Comparison of ENCODE assay signal across 18 cellular contexts in genomic region chr3:5754602-5755001, GRCh38.
DNase-seq lines count a peak whose midpoint lies in the region; ATAC-seq and TF ChIP-seq lines count a peak whose summit lies in the region.
"Had no signal": no experiment of that assay in that cellular context is flagged by ENCODE, and none has a peak within 500 bp of the region (broad histone marks: within the 10 kb centered on the region; RNA-seq: fewer than 3 reads in every experiment).

No MANE protein-coding gene starts in this region.

- H3K9me3 ChIP-seq in left lung (no peaks in the 10 kb centered on the region), mammary epithelial cell (replicated peaks; ENCODE audit: insufficient read depth, low read length) (peaks cover 15% of the 10 kb centered on the region), upper lobe of left lung (no peaks in the 10 kb centered on the region)

- H3K27me3 ChIP-seq in left lung (no peaks in the 10 kb centered on the region), mammary epithelial cell (ENCODE audit: insufficient read depth, low read length) (no peaks in the 10 kb centered on the region), upper lobe of left lung (no peaks in the 10 kb centered on the region)
- H3K27me3 ChIP-seq: cardiac muscle cell, hepatocyte had no signal

- H3K27ac ChIP-seq in left lung: no peak overlapping the region
- H3K27ac ChIP-seq in mammary epithelial cell (ENCODE audit: insufficient read depth, low read depth, low read length): no peak overlapping the region
- no peak overlapping the region for H3K27ac ChIP-seq in upper lobe of left lung
- H3K27ac ChIP-seq: cardiac muscle cell, hepatocyte had no signal

- H3K4me1 Mint-ChIP-seq in activated CD8-positive, alpha-beta T cell treated with anti-CD3 and anti-CD28 coated beads for 36 hours (ENCODE audit: low read depth): no peaks in the 10 kb centered on the region

- H3K27me3 Mint-ChIP-seq in activated CD8-positive, alpha-beta T cell treated with anti-CD3 and anti-CD28 coated beads for 36 hours: no peaks in the 10 kb centered on the region
- H3K27me3 Mint-ChIP-seq: stimulated activated memory B cell treated with anti-CD40 and anti-IgM and Interleukin-4, amounts not matched to agents 10 μg/mL and 1 μg/mL and 100 μg/mL, for 72 hours had no signal

- DNase-seq in NCI-H2029 (lab: John Stamatoyannopoulos, UW): peak; percentile 13
- no peak for DNase-seq in left lung
- DNase-seq in mammary epithelial cell: no peak
- DNase-seq in stimulated activated CD4-positive, alpha-beta T cell treated with anti-CD3 and anti-CD28 coated beads, Interleukin-4, amount 100 ng/mL, for 1 hour: no peak
- DNase-seq in upper lobe of left lung: no peak
- DNase-seq in activated CD8-positive, alpha-beta T cell treated with anti-CD3 and anti-CD28 coated beads for 36 hours: no peak
- DNase-seq: activated CD4-positive, alpha-beta T cell treated with anti-CD3 and anti-CD28 coated beads for 48 hours; activated effector memory CD4-positive, alpha-beta T cell treated with Interleukin-2 at 50 U/mL for 16 hours; mesendoderm; NCI-H526; posterior cingulate gyrus; stimulated activated CD4-positive, alpha-beta T cell treated with anti-CD3 and anti-CD28 coated beads, Interleukin-1b, Interleukin-23, amount 100 ng/mL, for 48 hours had no signal

- no peak overlapping the region for H3K27ac Mint-ChIP-seq in activated CD8-positive, alpha-beta T cell treated with anti-CD3 and anti-CD28 coated beads for 36 hours
- H3K27ac Mint-ChIP-seq: stimulated activated memory B cell treated with anti-CD40 and anti-IgM and Interleukin-4, amounts not matched to agents 10 μg/mL and 1 μg/mL and 100 μg/mL, for 72 hours had no signal

- H3K36me3 ChIP-seq in left lung (no peaks in the 10 kb centered on the region), mammary epithelial cell (ENCODE audit: insufficient read depth, low read length) (no peaks in the 10 kb centered on the region), upper lobe of left lung (no peaks in the 10 kb centered on the region)
- H3K36me3 ChIP-seq: cardiac muscle cell had no signal

- no peak for TF ChIP-seq POLR2A in upper lobe of left lung (IDR thresholded peaks at IDR 0.05)

- dilution Hi-C loops in mammary epithelial cell (cut with HindIII; ENCODE audit: low sequenced_read_pairs): no loop called here

- no peak overlapping the region for H3K4me3 Mint-ChIP-seq in activated CD8-positive, alpha-beta T cell treated with anti-CD3 and anti-CD28 coated beads for 36 hours
- H3K4me3 Mint-ChIP-seq: stimulated activated memory B cell treated with anti-CD40 and anti-IgM and Interleukin-4, amounts not matched to agents 10 μg/mL and 1 μg/mL and 100 μg/mL, for 72 hours had no signal

- no peaks in the 10 kb centered on the region for H3K36me3 Mint-ChIP-seq in activated CD8-positive, alpha-beta T cell treated with anti-CD3 and anti-CD28 coated beads for 36 hours (ENCODE audit: low read depth)
- H3K36me3 Mint-ChIP-seq: CD14-positive monocyte; stimulated activated memory B cell treated with anti-CD40 and anti-IgM and Interleukin-4, amounts not matched to agents 10 μg/mL and 1 μg/mL and 100 μg/mL, for 72 hours had no signal

- POLR2A ChIA-PET in activated CD8-positive, alpha-beta T cell treated with anti-CD3 and anti-CD28 coated beads for 36 hours (lab: Charles Lee): interaction anchor here (0.7 kb wide), 1 partner anchor 475 kb away, joined by 5 read pairs; no protein-coding TSS in a partner anchor

- ATAC-seq in GM19043 (IDR thresholded peaks at IDR 0.05; ENCODE audit: low read depth, unreplicated experiment) (peak; percentile 47), HG02885 (IDR thresholded peaks at IDR 0.05; ENCODE audit: poor library complexity, unreplicated experiment) (peak; percentile 60), left lung (peak; percentile 40), upper lobe of left lung (ENCODE audit: low FRiP score in 2 of 2) (no peak)
- ATAC-seq in activated CD8-positive, alpha-beta T cell treated with anti-CD3 and anti-CD28 coated beads for 36 hours: no peak
- ATAC-seq: stimulated activated memory B cell treated with anti-CD40 and anti-IgM and Interleukin-4, amounts not matched to agents 10 μg/mL and 1 μg/mL and 100 μg/mL, for 72 hours had no signal

- H3K4me1 ChIP-seq in left lung (peaks cover 0 to 4% of the 10 kb centered on the region in 2 donors), mammary epithelial cell (ENCODE audit: insufficient read depth, low read length) (no peaks in the 10 kb centered on the region), upper lobe of left lung (no peaks in the 10 kb centered on the region)

- no peaks in the 10 kb centered on the region for H3K9me3 Mint-ChIP-seq in activated CD8-positive, alpha-beta T cell treated with anti-CD3 and anti-CD28 coated beads for 36 hours
- H3K9me3 Mint-ChIP-seq: stimulated activated memory B cell treated with anti-CD40 and anti-IgM and Interleukin-4, amounts not matched to agents 10 μg/mL and 1 μg/mL and 100 μg/mL, for 72 hours had no signal

- H3K9ac ChIP-seq in mammary epithelial cell (ENCODE audit: insufficient read depth, low read length): no peak overlapping the region

- BruUV-seq in mammary epithelial cell (replicated peaks; lab: Mats Ljungman, UMichigan): no TSS peak

- H3K4me3 ChIP-seq in left lung: no peak overlapping the region
- no peak overlapping the region for H3K4me3 ChIP-seq in mammary epithelial cell (replicated peaks in 1 of 3; ENCODE audit: insufficient read depth in 1 of 3, low read depth in 2 of 3, low read length in 3 of 3)
- no peak overlapping the region for H3K4me3 ChIP-seq in upper lobe of left lung
- H3K4me3 ChIP-seq: cardiac muscle cell, hepatocyte had no signal

- in situ Hi-C loops in mammary epithelial cell (cut with MboI; ENCODE audit: low sequenced_read_pairs in 2 of 2): no loop called here

- CTCF ChIA-PET in mammary epithelial cell (lab: Charles Lee; ENCODE audit: low non-redundant PET): no interaction called here
- CTCF ChIA-PET in activated CD8-positive, alpha-beta T cell treated with anti-CD3 and anti-CD28 coated beads for 36 hours (lab: Charles Lee): interaction anchor here (1.0 kb wide), 1 partner anchor 9 kb away, joined by 3 read pairs; no protein-coding TSS in a partner anchor

- H2AFZ ChIP-seq in mammary epithelial cell (ENCODE audit: low read depth, low read length): no peak overlapping the region
- H2AFZ ChIP-seq: hepatocyte had no signal

- no peaks in the 10 kb centered on the region for H3K79me2 ChIP-seq in mammary epithelial cell (ENCODE audit: insufficient read depth, low read length)
- H3K79me2 ChIP-seq: hepatocyte had no signal

- H4K20me1 ChIP-seq in mammary epithelial cell (ENCODE audit: insufficient read depth, low read length): no peaks in the 10 kb centered on the region

- WGBS in mammary epithelial cell (ENCODE audit: low coverage, missing lambda C conversion rate): 3% methylated on average over 2 of the region's 2 CpGs
- 42% methylated on average over 2 of the region's 2 CpGs for WGBS in upper lobe of left lung, 2 donors

- intact Hi-C loops in left lung (cut with DNase I) (no loop called here), mammary epithelial cell (cut with micrococcal nuclease) (no loop called here)
- intact Hi-C loops in activated CD8-positive, alpha-beta T cell treated with anti-CD3 and anti-CD28 coated beads for 36 hours (cut with micrococcal nuclease): no loop called here

- no peak for TF ChIP-seq CTCF in left lung (IDR thresholded peaks at IDR 0.05)
- no peak for TF ChIP-seq CTCF in mammary epithelial cell (conservative IDR thresholded peaks at IDR 0.05 in 1 of 2, IDR thresholded peaks at IDR 0.05 in 1 of 2; ENCODE audit: extremely low read depth in 1 of 2, insufficient read depth in 1 of 2, low read depth in 1 of 2, low read length in 2 of 2)
- no peak for TF ChIP-seq CTCF in upper lobe of left lung (IDR thresholded peaks at IDR 0.05)
- no peak for TF ChIP-seq CTCF in activated CD8-positive, alpha-beta T cell treated with anti-CD3 and anti-CD28 coated beads for 36 hours (IDR thresholded peaks at IDR 0.05)

- no peak overlapping the region for H3K4me2 ChIP-seq in mammary epithelial cell (ENCODE audit: insufficient read depth, low read depth, low read length)
- H3K4me2 ChIP-seq: hepatocyte had no signal

- no peak for TF ChIP-seq EP300 in upper lobe of left lung (IDR thresholded peaks at IDR 0.05)

Comparison
In these comparisons a context has a peak if more than half of its experiments do, and no peak if none do; other contexts are left out.
1. ATAC-seq: peak in GM19043 (single experiment), HG02885 (single experiment) and left lung (single experiment); none in upper lobe of left lung (0 of 2) and activated CD8-positive, alpha-beta T cell treated with anti-CD3 and anti-CD28 coated beads for 36 hours (single experiment).